ENCODE assay signal across 8 cellular contexts in the genomic region with DNA sequence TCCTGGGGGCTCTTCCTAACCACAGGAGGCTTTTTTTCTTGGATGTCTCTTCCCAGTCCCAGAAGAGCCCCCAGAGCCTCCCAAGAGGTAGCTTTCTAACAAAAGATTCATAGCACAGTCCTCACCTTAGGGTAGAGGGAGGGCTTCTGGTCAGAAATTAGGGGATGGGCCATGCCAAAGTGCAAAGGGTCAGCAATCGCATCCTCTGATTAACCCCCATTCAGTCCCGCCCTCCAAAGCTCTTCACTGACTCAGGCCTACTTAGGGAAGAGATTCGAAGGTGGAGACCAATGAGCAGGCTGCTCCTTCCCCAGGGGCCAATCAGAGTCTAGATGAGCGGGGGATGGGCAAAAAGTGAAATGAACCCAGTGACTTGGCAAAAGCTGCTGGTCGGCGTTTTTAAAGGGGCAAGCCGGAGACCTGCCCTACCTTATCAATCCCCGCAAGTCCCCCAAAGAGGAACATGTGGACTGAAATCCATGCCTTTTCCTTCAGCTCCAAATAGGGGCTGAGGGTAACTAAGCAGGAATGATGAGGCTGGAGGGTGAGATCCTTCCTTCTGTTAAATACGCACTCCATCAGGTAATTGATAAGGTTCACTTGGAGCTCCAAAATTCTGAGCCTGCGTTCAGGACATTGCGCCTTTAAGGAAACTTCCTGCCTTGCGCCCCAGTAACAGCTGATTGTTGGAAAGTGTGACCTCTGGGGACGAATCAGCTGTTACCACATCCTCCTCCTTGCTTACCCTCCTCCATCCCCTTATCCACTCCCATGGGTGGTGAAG. TPM values are rescaled to one million over a fixed set of nuclear protein-coding genes. Genes with fewer than 3 reads are reported as not detected.
A peak's percentile ranks its signal among the peaks of the same experiment; 100 is the strongest.
DNase-seq lines count a peak whose midpoint lies in the region; ATAC-seq and TF ChIP-seq lines count a peak whose summit lies in the region.

No MANE protein-coding gene starts in this region.

- CTCF ChIA-PET in activated CD4-positive, alpha-beta memory T cell treated with anti-CD3 and anti-CD28 coated beads, Interleukin-2, amount 10 ng/mL, durations not matched to agents 7 days and 5 days (lab: Charles Lee) = interaction anchor here (0.7 to 2.3 kb wide), 19 partner anchors 8 to 352 kb away, joined by 3 to 20 read pairs (median 4); a partner anchor contains a TSS

- POLR2A ChIA-PET in activated CD4-positive, alpha-beta memory T cell treated with anti-CD3 and anti-CD28 coated beads, Interleukin-2, amount 10 ng/mL, durations not matched to agents 7 days and 5 days (lab: Charles Lee) = interaction anchor here (0.7 to 5.8 kb wide), 59 partner anchors 8 to 1098 kb away, joined by 3 to 58 read pairs (median 5); a partner anchor contains a TSS

- intact Hi-C loops in lower leg skin (cut with DNase I; ENCODE audit: low total_unique reads) = no loop called here

- peak overlapping the region; percentile 98 for H3K27ac ChIP-seq in C4-2B
- peak overlapping the region; percentile 99 for H3K27ac ChIP-seq in ectodermal cell (ENCODE audit: insufficient read depth, low read depth, low read length, poor library complexity, severe bottlenecking)

- peaks cover 23% of the 10 kb centered on the region for H3K36me3 Mint-ChIP-seq in activated CD4-positive, alpha-beta memory T cell treated with anti-CD3 and anti-CD28 coated beads, Interleukin-2, amount 10 ng/mL, durations not matched to agents 7 days and 5 days (ENCODE audit: low read depth)

- H3K4me3 ChIP-seq in ectodermal cell (ENCODE audit: insufficient read depth, low read depth, low read length) (peak overlapping the region; percentile 86), lower leg skin (ENCODE audit: low read depth, poor library complexity, severe bottlenecking) (peak overlapping the region; percentile 33)

- peak overlapping the region; percentile 91 for H3K4me3 Mint-ChIP-seq in activated CD4-positive, alpha-beta memory T cell treated with anti-CD3 and anti-CD28 coated beads, Interleukin-2, amount 10 ng/mL, durations not matched to agents 7 days and 5 days

- H3K27me3 ChIP-seq in ectodermal cell (ENCODE audit: control insufficient read depth, insufficient read depth, low read length, poor library complexity, severe bottlenecking) = peaks cover 3% of the 10 kb centered on the region

- WGBS in ectodermal cell, 2 experiments = 0 to 1% methylated on average over 12 of the region's 13 CpGs
- 1 to 2% methylated on average over 13 of the region's 13 CpGs for WGBS in lower leg skin, 2 donors

- peaks cover 24% of the 10 kb centered on the region for H3K4me1 ChIP-seq in ectodermal cell (ENCODE audit: control insufficient read depth, insufficient read depth, low read length)

- peak overlapping the region; percentile 98 for H3K27ac Mint-ChIP-seq in activated CD4-positive, alpha-beta memory T cell treated with anti-CD3 and anti-CD28 coated beads, Interleukin-2, amount 10 ng/mL, durations not matched to agents 7 days and 5 days

- H3K27me3 Mint-ChIP-seq in activated CD4-positive, alpha-beta memory T cell treated with anti-CD3 and anti-CD28 coated beads, Interleukin-2, amount 10 ng/mL, durations not matched to agents 7 days and 5 days = no peaks in the 10 kb centered on the region

- no peaks in the 10 kb centered on the region for H3K36me3 ChIP-seq in ectodermal cell (ENCODE audit: control insufficient read depth, insufficient read depth, low read length)

- no peak for TF ChIP-seq CTCF in C4-2B (conservative IDR thresholded peaks at IDR 0.05)
- no peak for TF ChIP-seq CTCF in lower leg skin (IDR thresholded peaks at IDR 0.05)

- ATAC-seq in GM19395 (IDR thresholded peaks at IDR 0.05; ENCODE audit: unreplicated experiment) = peak; percentile 53

- no peaks in the 10 kb centered on the region for H3K9me3 Mint-ChIP-seq in activated CD4-positive, alpha-beta memory T cell treated with anti-CD3 and anti-CD28 coated beads, Interleukin-2, amount 10 ng/mL, durations not matched to agents 7 days and 5 days

- H3K4me1 Mint-ChIP-seq in activated CD4-positive, alpha-beta memory T cell treated with anti-CD3 and anti-CD28 coated beads, Interleukin-2, amount 10 ng/mL, durations not matched to agents 7 days and 5 days = peaks cover 60% of the 10 kb centered on the region

- DNase-seq in HK-2 (ENCODE audit: unreplicated experiment) = peak; percentile 94
- peak; percentile 100 for DNase-seq in NCI-H82 (lab: John Stamatoyannopoulos, UW)
- DNase-seq in activated CD4-positive, alpha-beta memory T cell treated with anti-CD3 and anti-CD28 coated beads, Interleukin-2, amount 10 ng/mL, durations not matched to agents 7 days and 5 days = peak; percentile 93
- peak; percentile 95 to 97 for DNase-seq in lower leg skin (ENCODE audit: low spot score in 2 of 2)
- peak; percentile 70 to 85 for DNase-seq in stimulated activated CD4-positive, alpha-beta T cell treated with anti-CD3 and anti-CD28 coated beads, Interleukin-4, amount 100 ng/mL, for 4 hours

- no peak for TF ChIP-seq POLR2A in lower leg skin (IDR thresholded peaks at IDR 0.05)

- no peaks in the 10 kb centered on the region for H3K9me3 ChIP-seq in ectodermal cell (ENCODE audit: control insufficient read depth, low read length)

RNA-seq across cellular contexts. Expression of a gene that starts 6.9 kb away (rescaled TPM):
- under 1 TPM; 0.65 to 0.75 TPM for total RNA-seq in activated CD4-positive, alpha-beta memory T cell treated with anti-CD3 and anti-CD28 coated beads, Interleukin-2, amount 10 ng/mL, durations not matched to agents 7 days and 5 days
- 0.44 TPM for polyA plus RNA-seq in ectodermal cell (2013, experiment 1 of 4)
- 0.57 TPM for polyA plus RNA-seq in ectodermal cell (2013, experiment 2 of 4)
- polyA plus RNA-seq in ectodermal cell (2013, experiment 3 of 4) = 0.48 TPM
- 0.61 TPM for polyA plus RNA-seq in ectodermal cell (2013, experiment 4 of 4)
- 1 to 10 TPM in 3 of 4 donors, under 1 TPM in 1; 0.99 to 4.5 (median 2.8) TPM for total RNA-seq in lower leg skin

RNA-seq across cellular contexts. Expression of a gene that starts 7.4 kb away (rescaled TPM):
- 10 to 100 TPM; 33.3 to 35.1 TPM for total RNA-seq in activated CD4-positive, alpha-beta memory T cell treated with anti-CD3 and anti-CD28 coated beads, Interleukin-2, amount 10 ng/mL, durations not matched to agents 7 days and 5 days
- 10.8 TPM for polyA plus RNA-seq in ectodermal cell (2013, experiment 1 of 4)
- 13.8 TPM for polyA plus RNA-seq in ectodermal cell (2013, experiment 2 of 4)
- 9.2 TPM for polyA plus RNA-seq in ectodermal cell (2013, experiment 3 of 4)
- 10.9 TPM for polyA plus RNA-seq in ectodermal cell (2013, experiment 4 of 4)
- total RNA-seq in lower leg skin = 10 to 100 TPM; 42.9 to 64.4 (median 49.2) TPM

RNA-seq across cellular contexts. Expression of a gene that starts 25.6 kb away (rescaled TPM):
- under 1 TPM; 0.23 to 0.55 TPM for total RNA-seq in activated CD4-positive, alpha-beta memory T cell treated with anti-CD3 and anti-CD28 coated beads, Interleukin-2, amount 10 ng/mL, durations not matched to agents 7 days and 5 days
- polyA plus RNA-seq in ectodermal cell (2013, experiment 1 of 4) = 0.31 TPM
- 0.52 TPM for polyA plus RNA-seq in ectodermal cell (2013, experiment 2 of 4)
- polyA plus RNA-seq in ectodermal cell (2013, experiment 3 of 4) = 0.27 TPM
- 0.08 TPM for polyA plus RNA-seq in ectodermal cell (2013, experiment 4 of 4)
- total RNA-seq in lower leg skin = 1 to 10 TPM; 1.2 to 9.0 (median 5.9) TPM

RNA-seq across cellular contexts. Expression of a gene that starts 32.4 kb away (rescaled TPM):
- total RNA-seq in activated CD4-positive, alpha-beta memory T cell treated with anti-CD3 and anti-CD28 coated beads, Interleukin-2, amount 10 ng/mL, durations not matched to agents 7 days and 5 days = 100 to 1,000 TPM; 264 to 267 TPM
- 252 TPM for polyA plus RNA-seq in ectodermal cell (2013, experiment 1 of 4)
- polyA plus RNA-seq in ectodermal cell (2013, experiment 2 of 4) = 253 TPM
- polyA plus RNA-seq in ectodermal cell (2013, experiment 3 of 4) = 219 TPM
- polyA plus RNA-seq in ectodermal cell (2013, experiment 4 of 4) = 227 TPM
- total RNA-seq in lower leg skin = 100 to 1,000 TPM; 140 to 228 (median 173) TPM

RNA-seq across cellular contexts. Expression of a gene that starts 44.8 kb away (rescaled TPM):
- not detected for total RNA-seq in activated CD4-positive, alpha-beta memory T cell treated with anti-CD3 and anti-CD28 coated beads, Interleukin-2, amount 10 ng/mL, durations not matched to agents 7 days and 5 days
- 41.3 TPM for polyA plus RNA-seq in ectodermal cell (2013, experiment 1 of 4)
- 55.7 TPM for polyA plus RNA-seq in ectodermal cell (2013, experiment 2 of 4)
- 51.6 TPM for polyA plus RNA-seq in ectodermal cell (2013, experiment 3 of 4)
- polyA plus RNA-seq in ectodermal cell (2013, experiment 4 of 4) = 57.7 TPM
- 100 to 1,000 TPM; 102 to 391 (median 114) TPM for total RNA-seq in lower leg skin

Comparison
In these comparisons a context has a peak if more than half of its experiments do, and no peak if none do; other contexts are left out.
1. Peak in every context shown above with its lines: DNase-seq, ATAC-seq, H3K4me3 ChIP-seq and H3K27ac ChIP-seq.